10 cellular contexts compared by ENCODE assay signal in genomic region chr15:33242669-33243191, GRCh38. TPM values are rescaled to one million over a fixed set of nuclear protein-coding genes. Genes with fewer than 3 reads are reported as not detected.
DNase-seq lines count a peak whose midpoint lies in the region; ATAC-seq and TF ChIP-seq lines count a peak whose summit lies in the region.
"Had no signal": no experiment of that assay in that cellular context is flagged by ENCODE, and none has a peak within 500 bp of the region (broad histone marks: within the 10 kb centered on the region; RNA-seq: fewer than 3 reads in every experiment).

No MANE protein-coding gene starts in this region.

- H3K27me3 Mint-ChIP-seq in MCF 10A (ENCODE audit: insufficient read depth, unreplicated experiment), result no peaks in the 10 kb centered on the region
- H3K27me3 Mint-ChIP-seq in mesothelial cell of epicardium (ENCODE audit: low read depth), result no peaks in the 10 kb centered on the region

- H3K4me3 Mint-ChIP-seq in MCF 10A (ENCODE audit: unreplicated experiment), result no peak overlapping the region
- no peak overlapping the region for H3K4me3 Mint-ChIP-seq in mesothelial cell of epicardium
- H3K4me3 Mint-ChIP-seq: immature natural killer cell; stimulated activated effector memory CD8-positive, alpha-beta T cell treated with anti-CD3 and anti-CD28 coated beads, Interleukin-12 subunit alpha, Interleukin-12 subunit beta, amount 100 ng/mL, for 72 hours had no signal

- ATAC-seq in HG03139 (IDR thresholded peaks at IDR 0.05; ENCODE audit: unreplicated experiment), result no peak
- ATAC-seq in GM18861 (IDR thresholded peaks at IDR 0.05; ENCODE audit: unreplicated experiment), result no peak

- TF ChIP-seq EP300 in Ishikawa (IDR thresholded peaks at IDR 0.05; ENCODE audit: borderline replicate concordance), result no peak

- peaks cover 16% of the 10 kb centered on the region for H3K4me1 Mint-ChIP-seq in MCF 10A (ENCODE audit: insufficient read depth, unreplicated experiment)
- peaks cover 35% of the 10 kb centered on the region for H3K4me1 Mint-ChIP-seq in mesothelial cell of epicardium
- H3K4me1 Mint-ChIP-seq: immature natural killer cell; stimulated activated effector memory CD8-positive, alpha-beta T cell treated with anti-CD3 and anti-CD28 coated beads, Interleukin-12 subunit alpha, Interleukin-12 subunit beta, amount 100 ng/mL, for 72 hours had no signal

- BruUV-seq in MCF 10A (replicated peaks; lab: Mats Ljungman, UMichigan), result no TSS peak

- H3K36me3 Mint-ChIP-seq in MCF 10A (ENCODE audit: insufficient read depth, unreplicated experiment), result no peaks in the 10 kb centered on the region
- H3K36me3 Mint-ChIP-seq in mesothelial cell of epicardium, result no peaks in the 10 kb centered on the region
- H3K36me3 Mint-ChIP-seq: immature natural killer cell; stimulated activated effector memory CD8-positive, alpha-beta T cell treated with anti-CD3 and anti-CD28 coated beads, Interleukin-12 subunit alpha, Interleukin-12 subunit beta, amount 100 ng/mL, for 72 hours had no signal

- H3K9me3 Mint-ChIP-seq in MCF 10A (ENCODE audit: unreplicated experiment) (no peaks in the 10 kb centered on the region), mesothelial cell of epicardium (no peaks in the 10 kb centered on the region)
- H3K9me3 Mint-ChIP-seq: immature natural killer cell; stimulated activated effector memory CD8-positive, alpha-beta T cell treated with anti-CD3 and anti-CD28 coated beads, Interleukin-12 subunit alpha, Interleukin-12 subunit beta, amount 100 ng/mL, for 72 hours had no signal

- POLR2A ChIA-PET in MCF 10A (lab: Yijun Ruan, JAX), result interaction anchor here (0.7 kb wide), 1 partner anchor 51 kb away, joined by 3 read pairs; no protein-coding TSS in a partner anchor

- intact Hi-C loops in MCF 10A (cut with micrococcal nuclease), result loop anchor here (2.0 kb wide), 1 partner anchor 36 kb away; no protein-coding TSS in a partner anchor

- TF ChIP-seq CTCF in MCF 10A (IDR thresholded peaks at IDR 0.05; ENCODE audit: unreplicated experiment) (peak; percentile 36), mesothelial cell of epicardium (IDR thresholded peaks at IDR 0.05; ENCODE audit: unreplicated experiment) (peak; percentile 51)

- DNase-seq in EH (ENCODE audit: low read depth), result peak; percentile 30
- peak; percentile 60 for DNase-seq in MCF 10A (ENCODE audit: unreplicated experiment)
- DNase-seq in mesothelial cell of epicardium (ENCODE audit: low spot score in 2 of 2, unreplicated experiment in 2 of 2), result no peak
- DNase-seq in COLO668 (lab: John Stamatoyannopoulos, UW; ENCODE audit: unreplicated experiment), result no peak
- no peak for DNase-seq in NCI-H1694 treated with DMSO at 0.1 percent for 48 hours (lab: John Stamatoyannopoulos, UW)
- DNase-seq: immature natural killer cell had no signal

- H3K27ac Mint-ChIP-seq in MCF 10A (ENCODE audit: low read depth, unreplicated experiment) (peak overlapping the region; percentile 64), mesothelial cell of epicardium (peak overlapping the region; percentile 94)
- H3K27ac Mint-ChIP-seq: immature natural killer cell; stimulated activated effector memory CD8-positive, alpha-beta T cell treated with anti-CD3 and anti-CD28 coated beads, Interleukin-12 subunit alpha, Interleukin-12 subunit beta, amount 100 ng/mL, for 72 hours had no signal

- CTCF ChIA-PET in MCF 10A (lab: Yijun Ruan, JAX), result interaction anchor here (0.6 to 3.7 kb wide), 23 partner anchors 8 to 496 kb away, joined by 3 to 26 read pairs (median 4); no protein-coding TSS in a partner anchor

- peak; percentile 48 for TF ChIP-seq RAD21 in Ishikawa (IDR thresholded peaks at IDR 0.05; ENCODE audit: low read depth)

TF ChIP-seq in Ishikawa, 13 proteins besides CTCF, POLR2A, EP300 and RAD21:
- TF ChIP-seq ZBTB7A (IDR thresholded peaks at IDR 0.05; ENCODE audit: low read depth), result no peak
- TF ChIP-seq, protein P1, sequence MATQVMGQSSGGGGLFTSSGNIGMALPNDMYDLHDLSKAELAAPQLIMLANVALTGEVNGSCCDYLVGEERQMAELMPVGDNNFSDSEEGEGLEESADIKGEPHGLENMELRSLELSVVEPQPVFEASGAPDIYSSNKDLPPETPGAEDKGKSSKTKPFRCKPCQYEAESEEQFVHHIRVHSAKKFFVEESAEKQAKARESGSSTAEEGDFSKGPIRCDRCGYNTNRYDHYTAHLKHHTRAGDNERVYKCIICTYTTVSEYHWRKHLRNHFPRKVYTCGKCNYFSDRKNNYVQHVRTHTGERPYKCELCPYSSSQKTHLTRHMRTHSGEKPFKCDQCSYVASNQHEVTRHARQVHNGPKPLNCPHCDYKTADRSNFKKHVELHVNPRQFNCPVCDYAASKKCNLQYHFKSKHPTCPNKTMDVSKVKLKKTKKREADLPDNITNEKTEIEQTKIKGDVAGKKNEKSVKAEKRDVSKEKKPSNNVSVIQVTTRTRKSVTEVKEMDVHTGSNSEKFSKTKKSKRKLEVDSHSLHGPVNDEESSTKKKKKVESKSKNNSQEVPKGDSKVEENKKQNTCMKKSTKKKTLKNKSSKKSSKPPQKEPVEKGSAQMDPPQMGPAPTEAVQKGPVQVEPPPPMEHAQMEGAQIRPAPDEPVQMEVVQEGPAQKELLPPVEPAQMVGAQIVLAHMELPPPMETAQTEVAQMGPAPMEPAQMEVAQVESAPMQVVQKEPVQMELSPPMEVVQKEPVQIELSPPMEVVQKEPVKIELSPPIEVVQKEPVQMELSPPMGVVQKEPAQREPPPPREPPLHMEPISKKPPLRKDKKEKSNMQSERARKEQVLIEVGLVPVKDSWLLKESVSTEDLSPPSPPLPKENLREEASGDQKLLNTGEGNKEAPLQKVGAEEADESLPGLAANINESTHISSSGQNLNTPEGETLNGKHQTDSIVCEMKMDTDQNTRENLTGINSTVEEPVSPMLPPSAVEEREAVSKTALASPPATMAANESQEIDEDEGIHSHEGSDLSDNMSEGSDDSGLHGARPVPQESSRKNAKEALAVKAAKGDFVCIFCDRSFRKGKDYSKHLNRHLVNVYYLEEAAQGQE (IDR thresholded peaks at IDR 0.05; ENCODE audit: low read depth), result no peak
- TF ChIP-seq MAX (IDR thresholded peaks at IDR 0.05), result no peak
- TF ChIP-seq YY1 (IDR thresholded peaks at IDR 0.05; ENCODE audit: low read depth), result no peak
- TF ChIP-seq CREB1 (IDR thresholded peaks at IDR 0.05; ENCODE audit: low read depth), result no peak
- no peak for TF ChIP-seq NFIC (IDR thresholded peaks at IDR 0.05)
- no peak for TF ChIP-seq CEBPB (IDR thresholded peaks at IDR 0.05)
- TF ChIP-seq, protein P2, sequence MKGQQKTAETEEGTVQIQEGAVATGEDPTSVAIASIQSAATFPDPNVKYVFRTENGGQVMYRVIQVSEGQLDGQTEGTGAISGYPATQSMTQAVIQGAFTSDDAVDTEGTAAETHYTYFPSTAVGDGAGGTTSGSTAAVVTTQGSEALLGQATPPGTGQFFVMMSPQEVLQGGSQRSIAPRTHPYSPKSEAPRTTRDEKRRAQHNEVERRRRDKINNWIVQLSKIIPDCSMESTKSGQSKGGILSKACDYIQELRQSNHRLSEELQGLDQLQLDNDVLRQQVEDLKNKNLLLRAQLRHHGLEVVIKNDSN (IDR thresholded peaks at IDR 0.05), result no peak
- no peak for TF ChIP-seq TEAD4 (IDR thresholded peaks at IDR 0.05)
- TF ChIP-seq FOXM1 (IDR thresholded peaks at IDR 0.05; ENCODE audit: borderline replicate concordance, low read depth), result no peak
- no peak for TF ChIP-seq TCF12 (IDR thresholded peaks at IDR 0.05; ENCODE audit: low read depth)
- TF ChIP-seq EGR1 (IDR thresholded peaks at IDR 0.05), result no peak
- TF ChIP-seq TAF1 (IDR thresholded peaks at IDR 0.05; ENCODE audit: low read depth), result no peak
TF ChIP-seq in Ishikawa: peak in this region for 0.

RNA-seq across cellular contexts. Expression of gene FMN1, which starts 48.2 kb away (rescaled TPM):
- total RNA-seq in MCF 10A (2022), result 1.2 and 1.6 TPM in 2 replicates
- total RNA-seq in mesothelial cell of epicardium, result 1.1 to 1.6 TPM (median 1.2 TPM) in 3 replicates

Comparison
In these comparisons a context has a peak if more than half of its experiments do, and no peak if none do; other contexts are left out.
1. DNase-seq: peak in EH (single experiment) and MCF 10A (single experiment); none in mesothelial cell of epicardium (0 of 2), COLO668 (single experiment) and NCI-H1694 treated with DMSO at 0.1 percent for 48 hours (single experiment).